In the genomic region with DNA sequence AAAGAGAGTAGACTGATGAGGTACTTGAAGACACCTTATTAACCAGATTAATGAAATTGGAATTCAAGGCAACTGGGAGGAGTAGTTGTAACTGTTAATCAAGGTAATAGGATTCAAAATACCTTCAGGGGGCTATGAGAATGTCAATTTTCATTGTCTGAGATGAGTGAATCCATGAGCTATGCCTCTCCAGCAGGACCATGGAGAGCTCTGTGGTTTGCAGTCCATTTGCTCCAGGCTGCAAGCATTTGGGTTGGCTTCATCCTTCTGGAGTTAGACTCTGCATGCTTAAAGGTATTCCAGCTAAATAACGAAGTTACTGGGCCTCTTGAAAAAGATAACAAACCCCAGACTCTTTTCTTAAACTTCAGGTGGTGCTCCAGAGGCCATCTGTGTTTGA, we compare ENCODE assay signal across 18 cellular contexts.
DNase-seq lines count a peak whose midpoint lies in the region; FAIRE-seq and TF ChIP-seq lines count a peak whose summit lies in the region.
"Had no signal": no experiment of that assay in that cellular context is flagged by ENCODE, and none has a peak within 500 bp of the region (broad histone marks: within the 10 kb centered on the region; RNA-seq: fewer than 3 reads in every experiment).

No MANE protein-coding gene starts in this region.

- H3K36me3 Mint-ChIP-seq in neural progenitor cell = no peaks in the 10 kb centered on the region

- H3K4me3 ChIP-seq in endothelial cell of umbilical vein (replicated peaks in 1 of 3; ENCODE audit: insufficient read depth in 1 of 3, low read depth in 1 of 3, low read length in 3 of 3) = no peak overlapping the region
- H3K4me3 ChIP-seq in neural progenitor cell = no peak overlapping the region
- no peak overlapping the region for H3K4me3 ChIP-seq in Peyer's patch
- H3K4me3 ChIP-seq in left ventricle myocardium inferior = no peak overlapping the region
- H3K4me3 ChIP-seq: gastroesophageal sphincter, prostate gland had no signal

- H3K9me3 ChIP-seq in endothelial cell of umbilical vein (replicated peaks; ENCODE audit: control insufficient read depth, insufficient read depth, low read length) (no peaks in the 10 kb centered on the region), neural progenitor cell (ENCODE audit: low read depth) (no peaks in the 10 kb centered on the region), Peyer's patch (no peaks in the 10 kb centered on the region), left ventricle myocardium inferior (replicated peaks) (no peaks in the 10 kb centered on the region)
- H3K9me3 ChIP-seq: gastroesophageal sphincter, prostate gland had no signal

- H2AFZ ChIP-seq in endothelial cell of umbilical vein (ENCODE audit: low read depth, low read length) (no peak overlapping the region), neural progenitor cell (replicated peaks) (no peak overlapping the region)

- H3K27me3 ChIP-seq in endothelial cell of umbilical vein (ENCODE audit: control insufficient read depth in 2 of 2, insufficient read depth in 2 of 2, low read length in 2 of 2) = no peaks in the 10 kb centered on the region
- H3K27me3 ChIP-seq in neural progenitor cell = no peaks in the 10 kb centered on the region
- no peaks in the 10 kb centered on the region for H3K27me3 ChIP-seq in Peyer's patch
- H3K27me3 ChIP-seq in left ventricle myocardium inferior (ENCODE audit: low read depth) = no peaks in the 10 kb centered on the region
- H3K27me3 ChIP-seq: gastroesophageal sphincter had no signal

- no peaks in the 10 kb centered on the region for H3K27me3 Mint-ChIP-seq in neural progenitor cell (ENCODE audit: insufficient read depth, low read depth)
- H3K27me3 Mint-ChIP-seq: activated CD4-positive, alpha-beta T cell treated with anti-CD3 and anti-CD28 coated beads, Interleukin-2, amount 10 ng/mL, durations not matched to agents 24 days and 14 days; stimulated activated naive CD8-positive, alpha-beta T cell treated with anti-CD3 and anti-CD28 coated beads, Interleukin-15, amount 100 ng/mL, for 72 hours had no signal

- no peaks in the 10 kb centered on the region for H3K9me1 ChIP-seq in endothelial cell of umbilical vein (replicated peaks; ENCODE audit: control insufficient read depth, extremely low read depth, insufficient read depth, low read length)

- H3K79me2 ChIP-seq in endothelial cell of umbilical vein (ENCODE audit: control insufficient read depth, insufficient read depth, low read length) (no peaks in the 10 kb centered on the region), neural progenitor cell (ENCODE audit: low read depth) (no peaks in the 10 kb centered on the region)

- H3K4me1 ChIP-seq in endothelial cell of umbilical vein (ENCODE audit: control insufficient read depth, extremely low read depth, insufficient read depth, low read length) (no peaks in the 10 kb centered on the region), neural progenitor cell (no peaks in the 10 kb centered on the region), Peyer's patch (no peaks in the 10 kb centered on the region), left ventricle myocardium inferior (no peaks in the 10 kb centered on the region)
- H3K4me1 ChIP-seq: gastroesophageal sphincter, prostate gland had no signal

- no peaks in the 10 kb centered on the region for H3K4me1 Mint-ChIP-seq in neural progenitor cell
- H3K4me1 Mint-ChIP-seq: activated CD4-positive, alpha-beta T cell treated with anti-CD3 and anti-CD28 coated beads, Interleukin-2, amount 10 ng/mL, durations not matched to agents 24 days and 14 days; stimulated activated naive CD8-positive, alpha-beta T cell treated with anti-CD3 and anti-CD28 coated beads, Interleukin-15, amount 100 ng/mL, for 72 hours had no signal

- H3K9ac ChIP-seq in endothelial cell of umbilical vein (replicated peaks; ENCODE audit: extremely low read depth, insufficient read depth, low read length) (no peak overlapping the region), neural progenitor cell (no peak overlapping the region)

- intact Hi-C loops in endothelial cell of umbilical vein (cut with micrococcal nuclease) = no loop called here
- intact Hi-C loops in left ventricle myocardium inferior (cut with micrococcal nuclease) = no loop called here

- FAIRE-seq in H54 (lab: Jason Lieb, UNC) (no peak), endothelial cell of umbilical vein (lab: Jason Lieb, UNC) (peak; percentile 15)
- FAIRE-seq: colon, D721Med, GM12891 had no signal

- no peaks in the 10 kb centered on the region for H3F3A ChIP-seq in neural progenitor cell (ENCODE audit: low read depth)

- H3K27ac Mint-ChIP-seq in neural progenitor cell = no peak overlapping the region
- H3K27ac Mint-ChIP-seq: activated CD4-positive, alpha-beta T cell treated with anti-CD3 and anti-CD28 coated beads, Interleukin-2, amount 10 ng/mL, durations not matched to agents 24 days and 14 days; stimulated activated naive CD8-positive, alpha-beta T cell treated with anti-CD3 and anti-CD28 coated beads, Interleukin-15, amount 100 ng/mL, for 72 hours had no signal

- CTCF ChIA-PET in endothelial cell of umbilical vein (lab: Charles Lee) = interaction anchor here (0.7 kb wide), 2 partner anchors 741 to 745 kb away, joined by 3 read pairs; no protein-coding TSS in a partner anchor

- dilution Hi-C loops in endothelial cell of umbilical vein (cut with MboI; ENCODE audit: extremely low pct_ligation_motif_present, low sequenced_read_pairs) = no loop called here

- H3K9me3 Mint-ChIP-seq in neural progenitor cell = no peaks in the 10 kb centered on the region
- H3K9me3 Mint-ChIP-seq: activated CD4-positive, alpha-beta T cell treated with anti-CD3 and anti-CD28 coated beads, Interleukin-2, amount 10 ng/mL, durations not matched to agents 24 days and 14 days; stimulated activated naive CD8-positive, alpha-beta T cell treated with anti-CD3 and anti-CD28 coated beads, Interleukin-15, amount 100 ng/mL, for 72 hours had no signal

- POLR2A ChIA-PET in endothelial cell of umbilical vein (lab: Charles Lee) = no interaction called here

- peak; percentile 5 for DNase-seq in H54 (ENCODE audit: insufficient read length, low spot score)
- peak; percentile 22 for DNase-seq in RPMI7951 (ENCODE audit: low read depth)
- peak; percentile 21 for DNase-seq in endothelial cell of umbilical vein (ENCODE audit: low read depth, low spot score)
- DNase-seq in neural progenitor cell (ENCODE audit: low spot score) = peak; percentile 64
- DNase-seq in Peyer's patch = no peak
- no peak for DNase-seq in central memory CD4-positive, alpha-beta T cell
- DNase-seq in left ventricle myocardium inferior = no peak
- DNase-seq: activated CD4-positive, alpha-beta T cell treated with anti-CD3 and anti-CD28 coated beads, Interleukin-2, amount 10 ng/mL, durations not matched to agents 24 days and 14 days; NCI-H1417; NCI-H526 treated with DMSO at 0.1 percent for 48 hours; stimulated activated CD4-positive, alpha-beta T cell treated with anti-CD3 and anti-CD28 coated beads, Interleukin-4, amount 100 ng/mL, for 4 hours; stimulated activated naive CD8-positive, alpha-beta T cell treated with anti-CD3 and anti-CD28 coated beads, Interleukin-15, amount 100 ng/mL, for 72 hours; SW 1271 had no signal

- BruUV-seq in endothelial cell of umbilical vein (replicated peaks; lab: Mats Ljungman, UMichigan) = no TSS peak

- H3K27ac ChIP-seq in endothelial cell of umbilical vein (ENCODE audit: insufficient read depth, low read depth, low read length) (no peak overlapping the region), neural progenitor cell (no peak overlapping the region), Peyer's patch (no peak overlapping the region), left ventricle myocardium inferior (replicated peaks) (no peak overlapping the region)
- H3K27ac ChIP-seq: gastroesophageal sphincter, prostate gland had no signal

- H3K36me3 ChIP-seq in endothelial cell of umbilical vein (ENCODE audit: control insufficient read depth in 2 of 2, extremely low read depth in 1 of 2, insufficient read depth in 2 of 2, low read length in 2 of 2) (no peaks in the 10 kb centered on the region), neural progenitor cell (no peaks in the 10 kb centered on the region), Peyer's patch (no peaks in the 10 kb centered on the region), left ventricle myocardium inferior (no peaks in the 10 kb centered on the region)
- H3K36me3 ChIP-seq: gastroesophageal sphincter, prostate gland had no signal

- TF ChIP-seq POLR2A in H54 (IDR thresholded peaks at IDR 0.05; ENCODE audit: low read depth, low read length) (no peak), endothelial cell of umbilical vein (IDR thresholded peaks at IDR 0.05; ENCODE audit: low read depth, low read length) (no peak), Peyer's patch (IDR thresholded peaks at IDR 0.05) (no peak)

- H3K4me2 ChIP-seq in endothelial cell of umbilical vein (ENCODE audit: insufficient read depth, low read length) = no peak overlapping the region
- H3K4me2 ChIP-seq in neural progenitor cell = no peak overlapping the region

- no peaks in the 10 kb centered on the region for H4K20me1 ChIP-seq in endothelial cell of umbilical vein (replicated peaks; ENCODE audit: control insufficient read depth, extremely low read depth, insufficient read depth, low read length)
- no peaks in the 10 kb centered on the region for H4K20me1 ChIP-seq in neural progenitor cell (ENCODE audit: low read depth)

- no peak for TF ChIP-seq CTCF in endothelial cell of umbilical vein (IDR thresholded peaks at IDR 0.05; ENCODE audit: extremely low read depth in 1 of 2, insufficient read depth in 1 of 2, low read depth in 1 of 2, low read length in 2 of 2)
- TF ChIP-seq CTCF in neural progenitor cell (IDR thresholded peaks at IDR 0.05) = no peak
- no peak for TF ChIP-seq CTCF in Peyer's patch (IDR thresholded peaks at IDR 0.05)
- no peak for TF ChIP-seq CTCF in left ventricle myocardium inferior (IDR thresholded peaks at IDR 0.05; ENCODE audit: borderline replicate concordance)

- no peak overlapping the region for H3K4me3 Mint-ChIP-seq in neural progenitor cell
- H3K4me3 Mint-ChIP-seq: activated CD4-positive, alpha-beta T cell treated with anti-CD3 and anti-CD28 coated beads, Interleukin-2, amount 10 ng/mL, durations not matched to agents 24 days and 14 days; stimulated activated naive CD8-positive, alpha-beta T cell treated with anti-CD3 and anti-CD28 coated beads, Interleukin-15, amount 100 ng/mL, for 72 hours had no signal

TF ChIP-seq in endothelial cell of umbilical vein, 7 proteins besides CTCF, POLR2A, EP300 and RAD21 (continues in another document):
- TF ChIP-seq POLR2AphosphoS5 (IDR thresholded peaks at IDR 0.05; ENCODE audit: insufficient read depth, low read depth, low read length) (no peak), MYC (IDR thresholded peaks at IDR 0.05; ENCODE audit: low read depth, low read length) (no peak), FOS (IDR thresholded peaks at IDR 0.05; ENCODE audit: borderline replicate concordance, insufficient read depth, low read length) (no peak), GATA2 (IDR thresholded peaks at IDR 0.05; ENCODE audit: insufficient read depth, insufficient read length, low read depth, low read length) (no peak), MAX (IDR thresholded peaks at IDR 0.05; ENCODE audit: insufficient read depth, insufficient read length) (no peak), JUN (IDR thresholded peaks at IDR 0.05; ENCODE audit: borderline replicate concordance, insufficient read depth, insufficient read length, low read depth) (no peak)

Comparison
In these comparisons a context has a peak if more than half of its experiments do, and no peak if none do; other contexts are left out.
1. DNase-seq: peak in H54 (single experiment), RPMI7951 (single experiment), endothelial cell of umbilical vein (single experiment) and neural progenitor cell (single experiment); none in Peyer's patch (0 of 3), central memory CD4-positive, alpha-beta T cell (single experiment) and left ventricle myocardium inferior (single experiment).